Comparison of ENCODE assay signal across 6 cellular contexts in the genomic region with DNA sequence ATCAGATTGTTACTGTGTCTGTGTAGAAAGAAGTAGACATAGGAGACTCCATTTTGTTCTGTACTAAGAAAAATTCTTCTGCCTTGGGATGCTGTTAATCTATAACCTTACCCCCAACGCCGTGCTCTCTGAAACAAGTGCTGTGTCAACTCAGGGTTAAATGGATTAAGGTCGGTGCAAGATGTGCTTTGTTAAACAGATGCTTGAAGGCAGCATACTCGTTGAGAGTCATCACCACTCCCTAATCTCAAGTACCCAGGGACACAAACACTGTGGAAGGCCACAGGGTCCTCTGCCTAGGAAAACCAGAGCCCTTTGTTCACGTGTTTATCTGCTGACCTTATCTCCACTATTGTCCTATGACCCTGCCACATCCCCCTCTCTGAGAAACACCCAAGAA. TPM values are rescaled to one million over a fixed set of nuclear protein-coding genes. Genes with fewer than 3 reads are reported as not detected.
"Had no signal": no experiment of that assay in that cellular context is flagged by ENCODE, and none has a peak within 500 bp of the region (broad histone marks: within the 10 kb centered on the region; RNA-seq: fewer than 3 reads in every experiment).

No MANE protein-coding gene starts in this region.

RNA-seq across cellular contexts. Expression of a gene that starts 4.0 kb away (rescaled TPM):
- total RNA-seq: GM23248, GM23338, H1, H7, H9, HFFc6 had no signal
- polyA plus RNA-seq: GM23248, GM23338, H1 had no signal
